ENCODE assay signal across 1 cellular context in genomic region chr1:201475915-201476669, GRCh38.
TF ChIP-seq lines count a peak whose summit lies in the region.

No MANE protein-coding gene starts in this region.

TF ChIP-seq in A549, 52 proteins besides CTCF, POLR2A, EP300 and RAD21:
- TF ChIP-seq FOXS1 (CRISPR knock-in tag; IDR thresholded peaks at IDR 0.05) (no peak), HOXA7 (CRISPR knock-in tag; IDR thresholded peaks at IDR 0.05) (no peak), CHD2 (IDR thresholded peaks at IDR 0.05; ENCODE audit: low read length, partially characterized antibody) (no peak), TP53 (CRISPR knock-in tag; IDR thresholded peaks at IDR 0.05) (no peak), FOSB (CRISPR knock-in tag; IDR thresholded peaks at IDR 0.05) (no peak), HOXB13 (CRISPR knock-in tag; IDR thresholded peaks at IDR 0.05; ENCODE audit: low read depth) (no peak), CHD4 (IDR thresholded peaks at IDR 0.05; ENCODE audit: borderline replicate concordance) (no peak), HDAC2 (IDR thresholded peaks at IDR 0.05) (no peak), HEYL (CRISPR knock-in tag; IDR thresholded peaks at IDR 0.05) (no peak), RCOR1 (IDR thresholded peaks at IDR 0.05; ENCODE audit: low read depth, low read length) (no peak), ESRRA (IDR thresholded peaks at IDR 0.05; ENCODE audit: borderline replicate concordance, low read length) (no peak), CBX2 (IDR thresholded peaks at IDR 0.05; ENCODE audit: borderline replicate concordance, low read depth) (no peak), USF2 (IDR thresholded peaks at IDR 0.05) (no peak), MAFK (IDR thresholded peaks at IDR 0.05; ENCODE audit: partially characterized antibody) (no peak), ZNF302 (CRISPR knock-in tag; IDR thresholded peaks at IDR 0.05) (no peak), KDM5A (IDR thresholded peaks at IDR 0.05) (no peak), E2F6 (IDR thresholded peaks at IDR 0.05; ENCODE audit: borderline replicate concordance, low read depth) (no peak), JUNB (IDR thresholded peaks at IDR 0.05) (no peak), MYC (IDR thresholded peaks at IDR 0.05; ENCODE audit: borderline replicate concordance, low read length) (no peak), EHF (CRISPR knock-in tag; IDR thresholded peaks at IDR 0.05) (no peak)
